In genomic region chr14:83575301-83575700, GRCh38 we compare ENCODE assay signal across 21 cellular contexts.
DNase-seq lines count a peak whose midpoint lies in the region; ATAC-seq and TF ChIP-seq lines count a peak whose summit lies in the region.
"Had no signal": no experiment of that assay in that cellular context is flagged by ENCODE, and none has a peak within 500 bp of the region (broad histone marks: within the 10 kb centered on the region; RNA-seq: fewer than 3 reads in every experiment).

No MANE protein-coding gene starts in this region.

- no peaks in the 10 kb centered on the region for H3K79me2 ChIP-seq in mesendoderm (ENCODE audit: control insufficient read depth, insufficient read depth, low read length)

- H4K8ac ChIP-seq in mesendoderm (ENCODE audit: low read depth, low read length): no peak overlapping the region

- in situ Hi-C loops in astrocyte of the spinal cord (cut with HindIII; ENCODE audit: low sequenced_read_pairs): no loop called here

- H3K36me3 ChIP-seq in mesendoderm (ENCODE audit: control insufficient read depth, insufficient read depth, low read length): no peaks in the 10 kb centered on the region
- no peaks in the 10 kb centered on the region for H3K36me3 ChIP-seq in mucosa of descending colon (ENCODE audit: low read depth)

- no peak for TF ChIP-seq EP300 in Ishikawa (IDR thresholded peaks at IDR 0.05; ENCODE audit: borderline replicate concordance)

- H3K56ac ChIP-seq in mesendoderm (ENCODE audit: low read length): no peak overlapping the region

- no peak overlapping the region for H3K18ac ChIP-seq in mesendoderm (ENCODE audit: low read length)

- H2AK5ac ChIP-seq in mesendoderm (ENCODE audit: low read length): no peak overlapping the region

- TF ChIP-seq CTCF in astrocyte of the spinal cord (IDR thresholded peaks at IDR 0.05; ENCODE audit: low read depth, low read length) (no peak), progenitor cell of endocrine pancreas (IDR thresholded peaks at IDR 0.05; ENCODE audit: unreplicated experiment) (no peak), mucosa of descending colon (IDR thresholded peaks at IDR 0.05) (no peak)

- H3K79me1 ChIP-seq in mesendoderm (ENCODE audit: low read length): no peaks in the 10 kb centered on the region

- intact Hi-C loops in mucosa of descending colon (cut with DNase I, micrococcal nuclease): no loop called here

- 100% methylated on average over 1 of the region's 1 CpG for WGBS in mesendoderm (ENCODE audit: extremely low coverage, insufficient coverage, low lambda C conversion rate)

- no peaks in the 10 kb centered on the region for H3K4me1 ChIP-seq in mesendoderm (ENCODE audit: control insufficient read depth, low read depth, low read length)
- H3K4me1 ChIP-seq in mucosa of descending colon (ENCODE audit: low read depth): no peaks in the 10 kb centered on the region

- H3K9me3 ChIP-seq in mucosa of descending colon: peaks cover 5% of the 10 kb centered on the region

- H2BK5ac ChIP-seq in mesendoderm (ENCODE audit: low read length): no peak overlapping the region

- H3K4me3 ChIP-seq in astrocyte of the spinal cord (ENCODE audit: low read depth, low read length) (no peak overlapping the region), mesendoderm (ENCODE audit: low read length) (no peak overlapping the region), mucosa of descending colon (no peak overlapping the region)

- H3K27ac ChIP-seq in mesendoderm (ENCODE audit: low read depth, low read length): no peak overlapping the region

- H3K4me3 Mint-ChIP-seq in progenitor cell of endocrine pancreas (ENCODE audit: low read depth): no peak overlapping the region
- H3K4me3 Mint-ChIP-seq: IgD-negative memory B cell, T-helper 17 cell had no signal

- H3K4me1 Mint-ChIP-seq in progenitor cell of endocrine pancreas (ENCODE audit: low read depth): peaks cover 5% of the 10 kb centered on the region
- H3K4me1 Mint-ChIP-seq: IgD-negative memory B cell, T-helper 17 cell had no signal

- no peak overlapping the region for H3K4ac ChIP-seq in mesendoderm (ENCODE audit: low read depth, low read length)

- no peak overlapping the region for H3K27ac Mint-ChIP-seq in progenitor cell of endocrine pancreas
- H3K27ac Mint-ChIP-seq: IgD-negative memory B cell, T-helper 17 cell had no signal

- no peak overlapping the region for H3K4me2 ChIP-seq in mesendoderm (ENCODE audit: low read length)

- no peak overlapping the region for H2BK15ac ChIP-seq in mesendoderm (replicated peaks; ENCODE audit: low read depth)

- H4K5ac ChIP-seq in mesendoderm (ENCODE audit: low read length): no peak overlapping the region

- H3K36me3 Mint-ChIP-seq in progenitor cell of endocrine pancreas (ENCODE audit: insufficient read depth): no peaks in the 10 kb centered on the region
- H3K36me3 Mint-ChIP-seq: IgD-negative memory B cell had no signal

- H3K9me3 Mint-ChIP-seq in progenitor cell of endocrine pancreas (ENCODE audit: low read depth): no peaks in the 10 kb centered on the region

- DNase-seq in DMS 273 treated with DMSO at 0.1 percent for 48 hours (lab: John Stamatoyannopoulos, UW) (peak; percentile 53), NCI-H82 treated with DMSO at 0.1 percent for 48 hours (lab: John Stamatoyannopoulos, UW; ENCODE audit: unreplicated experiment) (peak; percentile 41), astrocyte of the spinal cord (ENCODE audit: low read depth, low spot score) (peak; percentile 16), mesendoderm (no peak), progenitor cell of endocrine pancreas (ENCODE audit: low spot score, unreplicated experiment) (no peak), mucosa of descending colon (no peak)
- DNase-seq: ACHN, AML-193, COR-L47, DMS53, H7, NCI-H1048, NCI-H1436 treated with DMSO at 0.1 percent for 48 hours, NCI-H2081, NCI-H226, NCI-H526, Right ventricle myocardium superior, T-helper 17 cell had no signal

- H3K27me3 Mint-ChIP-seq in progenitor cell of endocrine pancreas: no peaks in the 10 kb centered on the region
- H3K27me3 Mint-ChIP-seq: IgD-negative memory B cell, T-helper 17 cell had no signal

- H3K9ac ChIP-seq in mesendoderm (ENCODE audit: low read length): no peak overlapping the region

- no peak for TF ChIP-seq RAD21 in Ishikawa (IDR thresholded peaks at IDR 0.05; ENCODE audit: low read depth)

- ATAC-seq in mucosa of descending colon: no peak
- ATAC-seq: Panc1, T-helper 17 cell had no signal

- H3K27me3 ChIP-seq in mesendoderm (ENCODE audit: insufficient read depth, low read length, poor library complexity): no peaks in the 10 kb centered on the region

- no peak overlapping the region for H2BK120ac ChIP-seq in mesendoderm (ENCODE audit: low read depth, low read length)

- H3K23ac ChIP-seq in mesendoderm (ENCODE audit: low read length): no peak overlapping the region

TF ChIP-seq in Ishikawa, 13 proteins besides CTCF, POLR2A, EP300 and RAD21:
- TF ChIP-seq REST (IDR thresholded peaks at IDR 0.05; ENCODE audit: low read depth): peak; percentile 56; the same call in 1 of the 2 replicates
- no peak for TF ChIP-seq CREB1 (IDR thresholded peaks at IDR 0.05; ENCODE audit: low read depth)

Comparison
In these comparisons a context has a peak if more than half of its experiments do, and no peak if none do; other contexts are left out.
1. DNase-seq: peak in DMS 273 treated with DMSO at 0.1 percent for 48 hours (single experiment), NCI-H82 treated with DMSO at 0.1 percent for 48 hours (single experiment) and astrocyte of the spinal cord (single experiment); none in mesendoderm (single experiment), progenitor cell of endocrine pancreas (single experiment) and mucosa of descending colon (0 of 3).